8 cellular contexts compared by ENCODE assay signal in the genomic region with DNA sequence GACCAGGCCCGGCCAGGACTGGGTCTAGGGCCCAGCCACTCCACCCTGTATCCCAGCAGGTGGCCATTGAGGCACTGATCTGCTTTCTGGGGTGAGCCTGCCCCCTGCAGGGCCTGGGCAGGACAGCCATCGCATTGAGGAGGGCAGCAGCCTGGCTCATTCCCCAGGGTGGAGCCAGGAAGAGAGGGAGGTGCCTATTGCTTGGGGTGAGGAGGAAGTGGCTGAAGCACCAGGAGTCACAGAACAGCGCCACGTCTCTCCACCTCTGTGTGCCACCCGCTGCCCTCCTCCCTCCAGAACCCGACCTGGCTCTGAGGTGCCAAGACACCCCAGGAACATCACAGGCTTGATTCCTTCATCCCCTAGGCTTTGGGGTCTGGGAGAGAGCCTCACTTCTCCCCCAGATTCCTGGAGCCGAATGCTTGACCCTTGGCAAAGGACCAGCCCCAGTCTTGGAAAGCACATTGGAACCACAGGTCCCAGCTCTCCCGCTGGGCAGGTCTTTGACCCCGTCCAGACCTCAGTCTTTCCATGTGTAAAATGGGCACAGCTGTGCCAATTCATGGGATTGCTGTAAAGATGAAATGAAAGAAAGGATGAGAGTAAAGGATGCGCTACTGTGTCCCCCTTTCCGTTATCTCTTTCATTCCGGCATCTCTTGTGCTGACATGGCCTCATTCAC. TPM values are rescaled to one million over a fixed set of nuclear protein-coding genes. Genes with fewer than 3 reads are reported as not detected.
A peak's percentile ranks its signal among the peaks of the same experiment; 100 is the strongest.
DNase-seq lines count a peak whose midpoint lies in the region; ATAC-seq and TF ChIP-seq lines count a peak whose summit lies in the region.

No MANE protein-coding gene starts in this region.

- no peaks in the 10 kb centered on the region for H3F3A ChIP-seq in SU-DHL-6 (ENCODE audit: insufficient read depth)
- H3F3A ChIP-seq in smooth muscle cell (ENCODE audit: low read depth) = no peaks in the 10 kb centered on the region

- no peaks in the 10 kb centered on the region for H3K9me3 Mint-ChIP-seq in activated naive CD8-positive, alpha-beta T cell treated with anti-CD3 and anti-CD28 coated beads, Interleukin-2, amount 50 U/mL, for 24 hours

- H3K27ac Mint-ChIP-seq in activated naive CD8-positive, alpha-beta T cell treated with anti-CD3 and anti-CD28 coated beads, Interleukin-2, amount 50 U/mL, for 24 hours = no peak overlapping the region

- H3K79me2 ChIP-seq in SU-DHL-6 (ENCODE audit: insufficient read depth, low read length) = no peaks in the 10 kb centered on the region
- no peaks in the 10 kb centered on the region for H3K79me2 ChIP-seq in smooth muscle cell (ENCODE audit: low read depth)

- peak; percentile 97 for ATAC-seq in activated naive CD8-positive, alpha-beta T cell treated with anti-CD3 and anti-CD28 coated beads, Interleukin-2, amount 50 U/mL, for 24 hours
- ATAC-seq in left ventricle myocardium superior (peak; percentile 87), GM21526 (IDR thresholded peaks at IDR 0.05; ENCODE audit: low FRiP score, unreplicated experiment) (no peak)

- 66% methylated on average over 12 of the region's 12 CpGs for WGBS in smooth muscle cell (ENCODE audit: low lambda C conversion rate)

- peak; percentile 64 for DNase-seq in Ammon's horn (ENCODE audit: low spot score)
- peak; percentile 72 for DNase-seq in GM19238 (ENCODE audit: insufficient read length, low spot score)
- peak; percentile 84 for DNase-seq in LHCN-M2 (ENCODE audit: low read depth)
- DNase-seq in activated naive CD8-positive, alpha-beta T cell treated with anti-CD3 and anti-CD28 coated beads, Interleukin-2, amount 50 U/mL, for 24 hours = peak; percentile 67
- DNase-seq in left ventricle myocardium superior = peak; percentile 72
- DNase-seq in smooth muscle cell (lab: John Stamatoyannopoulos, UW; ENCODE audit: unreplicated experiment) = no peak

- no peaks in the 10 kb centered on the region for H3K36me3 Mint-ChIP-seq in activated naive CD8-positive, alpha-beta T cell treated with anti-CD3 and anti-CD28 coated beads, Interleukin-2, amount 50 U/mL, for 24 hours (ENCODE audit: low read depth)

- H4K20me1 ChIP-seq in SU-DHL-6 (ENCODE audit: low read depth, low read length) = no peaks in the 10 kb centered on the region
- H4K20me1 ChIP-seq in smooth muscle cell (ENCODE audit: low read depth) = no peaks in the 10 kb centered on the region

- no peaks in the 10 kb centered on the region for H3K9me3 ChIP-seq in SU-DHL-6 (ENCODE audit: insufficient read depth, low read length)
- H3K9me3 ChIP-seq in smooth muscle cell (replicated peaks; ENCODE audit: low read depth) = no peaks in the 10 kb centered on the region

- H3K4me3 Mint-ChIP-seq in activated naive CD8-positive, alpha-beta T cell treated with anti-CD3 and anti-CD28 coated beads, Interleukin-2, amount 50 U/mL, for 24 hours = no peak overlapping the region

- peak; percentile 58 for TF ChIP-seq CTCF in SU-DHL-6 (IDR thresholded peaks at IDR 0.05; ENCODE audit: insufficient read depth, low read length, poor library complexity, severe bottlenecking)
- peak; percentile 64 for TF ChIP-seq CTCF in smooth muscle cell (IDR thresholded peaks at IDR 0.05; ENCODE audit: borderline replicate concordance, insufficient read depth, poor library complexity, severe bottlenecking)

- H3K4me1 Mint-ChIP-seq in activated naive CD8-positive, alpha-beta T cell treated with anti-CD3 and anti-CD28 coated beads, Interleukin-2, amount 50 U/mL, for 24 hours = peaks cover 10% of the 10 kb centered on the region

- H3K27me3 ChIP-seq in SU-DHL-6 (ENCODE audit: low read length) = no peaks in the 10 kb centered on the region
- H3K27me3 ChIP-seq in smooth muscle cell (ENCODE audit: low read depth) = no peaks in the 10 kb centered on the region

- H3K4me2 ChIP-seq in SU-DHL-6 (ENCODE audit: low read depth, low read length, poor library complexity, severe bottlenecking) (no peak overlapping the region), smooth muscle cell (no peak overlapping the region)

- H2AFZ ChIP-seq in SU-DHL-6 (ENCODE audit: low read depth, low read length, severe bottlenecking) = no peak overlapping the region
- H2AFZ ChIP-seq in smooth muscle cell (ENCODE audit: low read depth) = no peak overlapping the region

- H3K4me1 ChIP-seq in smooth muscle cell (ENCODE audit: low read depth) = no peaks in the 10 kb centered on the region

- H3K27ac ChIP-seq in SU-DHL-6 (ENCODE audit: low read depth, low read length) = no peak overlapping the region
- H3K27ac ChIP-seq in smooth muscle cell (ENCODE audit: low read depth) = no peak overlapping the region

- H3K9ac ChIP-seq in SU-DHL-6 (ENCODE audit: low read length) = no peak overlapping the region
- H3K9ac ChIP-seq in smooth muscle cell (ENCODE audit: low read depth) = no peak overlapping the region

- intact Hi-C loops in left ventricle myocardium superior (cut with micrococcal nuclease) = no loop called here

- H3K9me2 ChIP-seq in SU-DHL-6 (replicated peaks; ENCODE audit: insufficient read depth, low read length) = no peaks in the 10 kb centered on the region

- H3K36me3 ChIP-seq in SU-DHL-6 (ENCODE audit: low read length) = no peaks in the 10 kb centered on the region
- H3K36me3 ChIP-seq in smooth muscle cell (ENCODE audit: low read depth) = no peaks in the 10 kb centered on the region

- H3K4me3 ChIP-seq in SU-DHL-6 (ENCODE audit: insufficient read depth, low read length, poor library complexity, severe bottlenecking) = no peak overlapping the region
- H3K4me3 ChIP-seq in smooth muscle cell = no peak overlapping the region

- H3K27me3 Mint-ChIP-seq in activated naive CD8-positive, alpha-beta T cell treated with anti-CD3 and anti-CD28 coated beads, Interleukin-2, amount 50 U/mL, for 24 hours = peaks cover 2% of the 10 kb centered on the region

RNA-seq across cellular contexts. Expression of a gene that starts 7.2 kb away (rescaled TPM):
- total RNA-seq in LHCN-M2 (2014; rRNA removed) (not detected in 2 replicates), left ventricle myocardium superior (not detected), smooth muscle cell (0.09 and 1.1 TPM in 2 replicates)
- polyA plus RNA-seq in LHCN-M2 (2012) = not detected
- polyA plus RNA-seq in smooth muscle cell = not detected in 2 replicates

RNA-seq across cellular contexts. Expression of a gene that starts 8.5 kb away (rescaled TPM):
- total RNA-seq in LHCN-M2 (2014; rRNA removed) = not detected in 2 replicates
- not detected for polyA plus RNA-seq in LHCN-M2 (2012)
- not detected for total RNA-seq in left ventricle myocardium superior
- 3.7 and 5.2 TPM in 2 replicates for total RNA-seq in smooth muscle cell
- 1.7 and 3.8 TPM in 2 replicates for polyA plus RNA-seq in smooth muscle cell

RNA-seq across cellular contexts. Expression of a gene that starts 16.0 kb away (rescaled TPM):
- total RNA-seq in LHCN-M2 (2014; rRNA removed) (not detected in 2 replicates), left ventricle myocardium superior (not detected), smooth muscle cell (not detected in 2 replicates)
- not detected for polyA plus RNA-seq in LHCN-M2 (2012)
- not detected in 2 replicates for polyA plus RNA-seq in smooth muscle cell

RNA-seq across cellular contexts. Expression of a gene that starts 21.7 kb away (rescaled TPM):
- 0.19 and 0.46 TPM in 2 replicates for total RNA-seq in LHCN-M2 (2014; rRNA removed)
- polyA plus RNA-seq in LHCN-M2 (2012) = 0.05 TPM
- total RNA-seq in left ventricle myocardium superior = 0.32 TPM
- 0.49 and 1.7 TPM in 2 replicates for total RNA-seq in smooth muscle cell
- 0.93 and 1.3 TPM in 2 replicates for polyA plus RNA-seq in smooth muscle cell

RNA-seq across cellular contexts. Expression of a gene that starts 29.8 kb away (rescaled TPM):
- total RNA-seq in LHCN-M2 (2014; rRNA removed) (not detected in 2 replicates), left ventricle myocardium superior (not detected), smooth muscle cell (not detected in 2 replicates)
- polyA plus RNA-seq in LHCN-M2 (2012) = 0.04 TPM
- not detected in 2 replicates for polyA plus RNA-seq in smooth muscle cell
